1 cellular context compared by ENCODE assay signal in genomic region chr9:115111854-115112253, GRCh38.
TF ChIP-seq lines count a peak whose summit lies in the region.

No MANE protein-coding gene starts in this region.

TF ChIP-seq in GM23338, 12 proteins besides CTCF, POLR2A, EP300 and RAD21:
- TF ChIP-seq ZNF462 (CRISPR knock-in tag; IDR thresholded peaks at IDR 0.05) (no peak), POLR2AphosphoS5 (IDR thresholded peaks at IDR 0.05; ENCODE audit: low read depth) (no peak), NANOG (IDR thresholded peaks at IDR 0.05; ENCODE audit: borderline replicate concordance) (no peak), ZNF114 (CRISPR knock-in tag; IDR thresholded peaks at IDR 0.05) (no peak), ETS1 (IDR thresholded peaks at IDR 0.05) (no peak), CREB1 (CRISPR knock-in tag; IDR thresholded peaks at IDR 0.05; ENCODE audit: low read depth) (no peak), JUNB (IDR thresholded peaks at IDR 0.05; ENCODE audit: unreplicated experiment) (no peak), ZNF331 (CRISPR knock-in tag; IDR thresholded peaks at IDR 0.05; ENCODE audit: low read depth) (no peak), EZH2phosphoT487 (IDR thresholded peaks at IDR 0.05; ENCODE audit: unreplicated experiment) (no peak), EZH2 (IDR thresholded peaks at IDR 0.05; ENCODE audit: low read depth, unreplicated experiment) (no peak), STAT1 (IDR thresholded peaks at IDR 0.05; ENCODE audit: unreplicated experiment) (no peak)
- TF ChIP-seq, protein P1, sequence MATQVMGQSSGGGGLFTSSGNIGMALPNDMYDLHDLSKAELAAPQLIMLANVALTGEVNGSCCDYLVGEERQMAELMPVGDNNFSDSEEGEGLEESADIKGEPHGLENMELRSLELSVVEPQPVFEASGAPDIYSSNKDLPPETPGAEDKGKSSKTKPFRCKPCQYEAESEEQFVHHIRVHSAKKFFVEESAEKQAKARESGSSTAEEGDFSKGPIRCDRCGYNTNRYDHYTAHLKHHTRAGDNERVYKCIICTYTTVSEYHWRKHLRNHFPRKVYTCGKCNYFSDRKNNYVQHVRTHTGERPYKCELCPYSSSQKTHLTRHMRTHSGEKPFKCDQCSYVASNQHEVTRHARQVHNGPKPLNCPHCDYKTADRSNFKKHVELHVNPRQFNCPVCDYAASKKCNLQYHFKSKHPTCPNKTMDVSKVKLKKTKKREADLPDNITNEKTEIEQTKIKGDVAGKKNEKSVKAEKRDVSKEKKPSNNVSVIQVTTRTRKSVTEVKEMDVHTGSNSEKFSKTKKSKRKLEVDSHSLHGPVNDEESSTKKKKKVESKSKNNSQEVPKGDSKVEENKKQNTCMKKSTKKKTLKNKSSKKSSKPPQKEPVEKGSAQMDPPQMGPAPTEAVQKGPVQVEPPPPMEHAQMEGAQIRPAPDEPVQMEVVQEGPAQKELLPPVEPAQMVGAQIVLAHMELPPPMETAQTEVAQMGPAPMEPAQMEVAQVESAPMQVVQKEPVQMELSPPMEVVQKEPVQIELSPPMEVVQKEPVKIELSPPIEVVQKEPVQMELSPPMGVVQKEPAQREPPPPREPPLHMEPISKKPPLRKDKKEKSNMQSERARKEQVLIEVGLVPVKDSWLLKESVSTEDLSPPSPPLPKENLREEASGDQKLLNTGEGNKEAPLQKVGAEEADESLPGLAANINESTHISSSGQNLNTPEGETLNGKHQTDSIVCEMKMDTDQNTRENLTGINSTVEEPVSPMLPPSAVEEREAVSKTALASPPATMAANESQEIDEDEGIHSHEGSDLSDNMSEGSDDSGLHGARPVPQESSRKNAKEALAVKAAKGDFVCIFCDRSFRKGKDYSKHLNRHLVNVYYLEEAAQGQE (IDR thresholded peaks at IDR 0.05; ENCODE audit: unreplicated experiment) = no peak
